Comparison of ENCODE assay signal across 1 cellular context in genomic region chr10:72243822-72244437, GRCh38.
A peak's percentile ranks its signal among the peaks of the same experiment; 100 is the strongest.
TF ChIP-seq lines count a peak whose summit lies in the region.

No MANE protein-coding gene starts in this region.

TF ChIP-seq in K562, 482 proteins besides CTCF, POLR2A, EP300 and RAD21 (continued from another document and continues in another):
- no peak for TF ChIP-seq SMAD1 (IDR thresholded peaks at IDR 0.05; ENCODE audit: low read depth, low read length, partially characterized antibody)
- no peak for TF ChIP-seq HMG20A (CRISPR knock-in tag; conservative IDR thresholded peaks at IDR 0.05)
- TF ChIP-seq ZNF395 (CRISPR knock-in tag; IDR thresholded peaks at IDR 0.05): no peak
- no peak for TF ChIP-seq COPS2 (conservative IDR thresholded peaks at IDR 0.05)
- no peak for TF ChIP-seq ELF2 (CRISPR knock-in tag; IDR thresholded peaks at IDR 0.05)
- peak; percentile 48 for TF ChIP-seq HMGN3 (IDR thresholded peaks at IDR 0.05; ENCODE audit: borderline replicate concordance, extremely low read depth, insufficient read length, low read depth, low read length)
- TF ChIP-seq DNMT1 (IDR thresholded peaks at IDR 0.05): no peak
- TF ChIP-seq ZFP36 (IDR thresholded peaks at IDR 0.05; ENCODE audit: low read depth, low read length, partially characterized antibody): peak; percentile 3
- no peak for TF ChIP-seq ETV5 (CRISPR knock-in tag; IDR thresholded peaks at IDR 0.05; ENCODE audit: low read depth)
- no peak for TF ChIP-seq POLR2AphosphoS2 (IDR thresholded peaks at IDR 0.05; ENCODE audit: low read length)
- TF ChIP-seq SMAD3 (CRISPR knock-in tag; conservative IDR thresholded peaks at IDR 0.05): no peak
- TF ChIP-seq MIER1 (IDR thresholded peaks at IDR 0.05; ENCODE audit: low read depth): no peak
- no peak for TF ChIP-seq GMEB1 (CRISPR knock-in tag; IDR thresholded peaks at IDR 0.05)
- TF ChIP-seq KLF13 (tag; IDR thresholded peaks at IDR 0.05; ENCODE audit: borderline replicate concordance, low read depth): no peak
- TF ChIP-seq ELF4 (CRISPR knock-in tag; IDR thresholded peaks at IDR 0.05): no peak
- TF ChIP-seq THRA (IDR thresholded peaks at IDR 0.05): no peak
- no peak for TF ChIP-seq SMAD2 (IDR thresholded peaks at IDR 0.05; ENCODE audit: low read depth, low read length)
- TF ChIP-seq NR2C2 (CRISPR knock-in tag; IDR thresholded peaks at IDR 0.05): no peak
- no peak for TF ChIP-seq NR2C2 (tag; IDR thresholded peaks at IDR 0.05)
- TF ChIP-seq TBP (optimal IDR thresholded peaks at IDR 0.05; ENCODE audit: low read depth, low read length): no peak
- peak; percentile 97 for TF ChIP-seq KLF1 (tag; IDR thresholded peaks at IDR 0.05)
- TF ChIP-seq CHD2 (IDR thresholded peaks at IDR 0.05; ENCODE audit: low read depth, low read length): no peak
- TF ChIP-seq KDM5B (IDR thresholded peaks at IDR 0.05; ENCODE audit: insufficient replicate concordance, low read depth, low read length): no peak
- TF ChIP-seq FOXJ2 (tag; IDR thresholded peaks at IDR 0.05): no peak
- no peak for TF ChIP-seq ZNF583 (CRISPR knock-in tag; IDR thresholded peaks at IDR 0.05)
- no peak for TF ChIP-seq SNIP1 (IDR thresholded peaks at IDR 0.05; ENCODE audit: low read depth)
- peak; percentile 80 for TF ChIP-seq CCNT2 (IDR thresholded peaks at IDR 0.05; ENCODE audit: borderline replicate concordance, extremely low read depth, insufficient read length, low read depth, low read length)
- TF ChIP-seq HDAC3 (IDR thresholded peaks at IDR 0.05; ENCODE audit: borderline replicate concordance, partially characterized antibody): peak; percentile 14
- TF ChIP-seq TGIF2 (CRISPR knock-in tag; IDR thresholded peaks at IDR 0.05): no peak
- no peak for TF ChIP-seq ZNF263 (CRISPR knock-in tag; IDR thresholded peaks at IDR 0.05; ENCODE audit: borderline replicate concordance)
- TF ChIP-seq RREB1 (CRISPR knock-in tag; IDR thresholded peaks at IDR 0.05): no peak; the same call in 1 of the 2 replicates
- no peak for TF ChIP-seq GABPA (tag; conservative IDR thresholded peaks at IDR 0.05; ENCODE audit: low read depth)
- TF ChIP-seq PRMT5 (CRISPR knock-in tag; IDR thresholded peaks at IDR 0.05): no peak
- TF ChIP-seq CBFA2T2 (conservative IDR thresholded peaks at IDR 0.05): peak; percentile 26
- TF ChIP-seq ZNF609 (CRISPR knock-in tag; IDR thresholded peaks at IDR 0.05; ENCODE audit: borderline replicate concordance): no peak
- TF ChIP-seq ETS2 (tag; IDR thresholded peaks at IDR 0.05; ENCODE audit: borderline replicate concordance, poor library complexity, severe bottlenecking): no peak
- no peak for TF ChIP-seq KAT2B (IDR thresholded peaks at IDR 0.05; ENCODE audit: low read depth, low read length)
- TF ChIP-seq ATF2 (CRISPR knock-in tag; IDR thresholded peaks at IDR 0.05): no peak
- TF ChIP-seq NR3C1 (CRISPR knock-in tag; IDR thresholded peaks at IDR 0.05): no peak
- no peak for TF ChIP-seq ZNF324 (CRISPR knock-in tag; IDR thresholded peaks at IDR 0.05)
- TF ChIP-seq ZNF311 (CRISPR knock-in tag; IDR thresholded peaks at IDR 0.05): no peak
- no peak for TF ChIP-seq NUFIP1 (IDR thresholded peaks at IDR 0.05; ENCODE audit: partially characterized antibody)
- no peak for TF ChIP-seq HMBOX1 (IDR thresholded peaks at IDR 0.05)
- no peak for TF ChIP-seq THRB (CRISPR knock-in tag; conservative IDR thresholded peaks at IDR 0.05)
- TF ChIP-seq IRF1 (CRISPR knock-in tag; IDR thresholded peaks at IDR 0.05; ENCODE audit: borderline replicate concordance): no peak
- TF ChIP-seq NR4A1 (CRISPR knock-in tag; IDR thresholded peaks at IDR 0.05): no peak
- no peak for TF ChIP-seq NR4A1 (tag; IDR thresholded peaks at IDR 0.05)
- TF ChIP-seq CBFB (CRISPR knock-in tag; IDR thresholded peaks at IDR 0.05): no peak
- TF ChIP-seq GATAD2B (IDR thresholded peaks at IDR 0.05; ENCODE audit: borderline replicate concordance): no peak
- no peak for TF ChIP-seq ZNF239 (CRISPR knock-in tag; IDR thresholded peaks at IDR 0.05)
